8 cellular contexts compared by ENCODE assay signal in genomic region chr18:80011496-80012137, GRCh38. TPM values are rescaled to one million over a fixed set of nuclear protein-coding genes. Genes with fewer than 3 reads are reported as not detected.
DNase-seq lines count a peak whose midpoint lies in the region; ATAC-seq and TF ChIP-seq lines count a peak whose summit lies in the region.
"Not testable (repeated sequence)": the region's sequence is repeated elsewhere in the genome, so short reads cannot be mapped to it uniquely, and the experiment has no call there.

No MANE protein-coding gene starts in this region.

- not testable (repeated sequence) for H3K36me3 ChIP-seq in SK-N-MC (ENCODE audit: insufficient read depth, low read length); WERI-Rb-1; sigmoid colon; vagina

- ATAC-seq in esophagus mucosa, result peak; percentile 36

- DNase-seq in NCI-H82 treated with DMSO at 0.1 percent for 48 hours (lab: John Stamatoyannopoulos, UW; ENCODE audit: unreplicated experiment) (peak; percentile 27), WERI-Rb-1 (peak; percentile 30)
- not testable (repeated sequence) for DNase-seq in SK-N-MC (ENCODE audit: low read depth, low spot score); epithelial cell of prostate (ENCODE audit: low read depth, low spot score); sigmoid colon; vagina (ENCODE audit: extremely low spot score in 2 of 2)

- H3K27ac ChIP-seq in C4-2B (peak overlapping the region; percentile 76; the same call in 1 of the 2 replicates), SK-N-MC (peak overlapping the region; percentile 60), WERI-Rb-1 (peak overlapping the region; percentile 72), epithelial cell of prostate (peak overlapping the region; percentile 27), sigmoid colon (peak overlapping the region in 3 of 4 donors; percentile 79 to 89 (median 82)), vagina (peak overlapping the region; percentile 50)

- H3K9ac ChIP-seq in SK-N-MC (ENCODE audit: insufficient read length), result not testable (repeated sequence)

- not testable (repeated sequence) for H3K27me3 ChIP-seq in WERI-Rb-1 (ENCODE audit: insufficient read depth, low read depth, severe bottlenecking); sigmoid colon; vagina

- not testable (repeated sequence) for TF ChIP-seq EP300 in sigmoid colon (IDR thresholded peaks at IDR 0.05)

- H3K4me3 ChIP-seq in SK-N-MC, sigmoid colon, vagina: not testable (repeated sequence)
- peak overlapping the region; percentile 3; the same call in 1 of the 2 replicates for H3K4me3 ChIP-seq in WERI-Rb-1 (ENCODE audit: low read depth, low read length)

- intact Hi-C loops in sigmoid colon (cut with DNase I); vagina (cut with DNase I): not testable (repeated sequence)

- 90 to 93% methylated on average over 14 of the region's 14 CpGs for WGBS in sigmoid colon, 2 donors

- not testable (repeated sequence) for TF ChIP-seq CTCF in C4-2B (conservative IDR thresholded peaks at IDR 0.05); WERI-Rb-1 (IDR thresholded peaks at IDR 0.05; ENCODE audit: low read depth, low read length); sigmoid colon (IDR thresholded peaks at IDR 0.05); vagina (IDR thresholded peaks at IDR 0.05)

- peaks cover 0 to 20% (median 16%) of the 10 kb centered on the region in 4 donors for H3K4me1 ChIP-seq in sigmoid colon
- not testable (repeated sequence) for H3K4me1 ChIP-seq in vagina

- not testable (repeated sequence) for TF ChIP-seq POLR2A in sigmoid colon (IDR thresholded peaks at IDR 0.05); vagina (IDR thresholded peaks at IDR 0.05)

- not testable (repeated sequence) for H3K9me3 ChIP-seq in SK-N-MC (ENCODE audit: low read depth, low read length); vagina
- H3K9me3 ChIP-seq in WERI-Rb-1 (ENCODE audit: severe bottlenecking) (peaks cover 14% of the 10 kb centered on the region), sigmoid colon (peaks cover 0 to 13% (median 4%) of the 10 kb centered on the region in 4 donors)

RNA-seq across cellular contexts. Expression of gene RBFA, which starts 22.6 kb away (rescaled TPM):
- 19.4 TPM for total RNA-seq in esophagus mucosa
- 10 to 100 TPM; 20.2 to 39.5 (median 28.4) TPM for total RNA-seq in sigmoid colon
- polyA plus RNA-seq in sigmoid colon, result 10 to 100 TPM in 2 of 3 donors, 1 to 10 TPM in 1; 9.0 to 21.5 (median 10.8) TPM
- total RNA-seq in vagina, result 30.2 TPM

RNA-seq across cellular contexts. Expression of gene TXNL4A, which starts 23.3 kb away (rescaled TPM):
- total RNA-seq in esophagus mucosa (77.1 TPM), sigmoid colon (10 to 100 TPM; 16.9 to 32.9 (median 27.1) TPM), vagina (24.8 TPM)
- polyA plus RNA-seq in sigmoid colon, result 10 to 100 TPM; 72.9 to 85.3 (median 85.3) TPM

RNA-seq across cellular contexts. Expression of gene HSBP1L1, which starts 47.2 kb away (rescaled TPM):
- 15.5 TPM for total RNA-seq in esophagus mucosa
- 10 to 100 TPM; 15.8 to 21.0 (median 19.3) TPM for total RNA-seq in sigmoid colon
- polyA plus RNA-seq in sigmoid colon, result 10 to 100 TPM; 37.9 to 86.5 (median 51.1) TPM
- 32.2 TPM for total RNA-seq in vagina

Comparison
In these comparisons a context has a peak if more than half of its experiments do, and no peak if none do; other contexts are left out.
1. H3K27ac ChIP-seq: peak in every context shown above with its lines; median percentile 82 in sigmoid colon; 76 in C4-2B; 72 in WERI-Rb-1; 60 in SK-N-MC; 50 in vagina; 27 in epithelial cell of prostate.